ENCODE assay signal across 8 cellular contexts in genomic region chr11:57763568-57763967, GRCh38. TPM values are rescaled to one million over a fixed set of nuclear protein-coding genes. Genes with fewer than 3 reads are reported as not detected.
A peak's percentile ranks its signal among the peaks of the same experiment; 100 is the strongest.
DNase-seq lines count a peak whose midpoint lies in the region; ATAC-seq and TF ChIP-seq lines count a peak whose summit lies in the region.

No MANE protein-coding gene starts in this region.

- H3K4me3 Mint-ChIP-seq in Caco-2 (ENCODE audit: unreplicated experiment) (peak overlapping the region; percentile 96), nephron progenitor cell (peak overlapping the region; percentile 100)
- no peak overlapping the region for H3K4me3 Mint-ChIP-seq in activated T-helper 2 cell treated with anti-CD3 and anti-CD28 coated beads, Interferon-gamma antibody, Interleukin-2, Interleukin-4, amounts not matched to agents 10 μg/mL and 5 μg/mL and 100 μg/mL, durations not matched to agents 14 hours and 24 hours and 36 hours (ENCODE audit: low read depth)

- no peaks in the 10 kb centered on the region for H3K27me3 ChIP-seq in Caco-2 (replicated peaks; ENCODE audit: control insufficient read depth, insufficient read depth, low read length)

- TF ChIP-seq CTCF in Caco-2 (IDR thresholded peaks at IDR 0.05; ENCODE audit: insufficient read depth in 1 of 2, low read depth in 1 of 2, low read length in 1 of 2, severe bottlenecking in 1 of 2, unreplicated experiment in 1 of 2) = peak; percentile 35 to 49
- no peak for TF ChIP-seq CTCF in nephron progenitor cell (IDR thresholded peaks at IDR 0.05)

- H3K27me3 Mint-ChIP-seq in Caco-2 (ENCODE audit: insufficient read depth, unreplicated experiment) = no peaks in the 10 kb centered on the region
- H3K27me3 Mint-ChIP-seq in nephron progenitor cell (ENCODE audit: low read depth, poor library complexity) = no peaks in the 10 kb centered on the region
- H3K27me3 Mint-ChIP-seq in activated T-helper 2 cell treated with anti-CD3 and anti-CD28 coated beads, Interferon-gamma antibody, Interleukin-2, Interleukin-4, amounts not matched to agents 10 μg/mL and 5 μg/mL and 100 μg/mL, durations not matched to agents 14 hours and 24 hours and 36 hours (ENCODE audit: low read depth) = no peaks in the 10 kb centered on the region

- POLR2A ChIA-PET in Caco-2 (lab: Charles Lee) = interaction anchor here (0.5 to 6.8 kb wide), 4 partner anchors 15 to 36 kb away, joined by 5 to 118 read pairs (median 33); no protein-coding TSS in a partner anchor

- intact Hi-C loops in Caco-2 (cut with micrococcal nuclease; ENCODE audit: unreplicated experiment) = no loop called here
- intact Hi-C loops in activated T-helper 2 cell treated with anti-CD3 and anti-CD28 coated beads, Interferon-gamma antibody, Interleukin-2, Interleukin-4, amounts not matched to agents 10 μg/mL and 5 μg/mL and 100 μg/mL, durations not matched to agents 14 hours and 24 hours and 36 hours (cut with micrococcal nuclease) = no loop called here

- H3K4me1 Mint-ChIP-seq in Caco-2 (ENCODE audit: low read depth, unreplicated experiment) (peaks cover 29% of the 10 kb centered on the region), nephron progenitor cell (peaks cover 33% of the 10 kb centered on the region)
- H3K4me1 Mint-ChIP-seq in activated T-helper 2 cell treated with anti-CD3 and anti-CD28 coated beads, Interferon-gamma antibody, Interleukin-2, Interleukin-4, amounts not matched to agents 10 μg/mL and 5 μg/mL and 100 μg/mL, durations not matched to agents 14 hours and 24 hours and 36 hours (ENCODE audit: low read depth) = peaks cover 15% of the 10 kb centered on the region

- TSS peak; percentile 49 for BruUV-seq in Caco-2 (replicated peaks; lab: Mats Ljungman, UMichigan)

- H3K9me3 Mint-ChIP-seq in Caco-2 (ENCODE audit: unreplicated experiment) = no peaks in the 10 kb centered on the region
- H3K9me3 Mint-ChIP-seq in nephron progenitor cell = peaks cover 17% of the 10 kb centered on the region
- no peaks in the 10 kb centered on the region for H3K9me3 Mint-ChIP-seq in activated T-helper 2 cell treated with anti-CD3 and anti-CD28 coated beads, Interferon-gamma antibody, Interleukin-2, Interleukin-4, amounts not matched to agents 10 μg/mL and 5 μg/mL and 100 μg/mL, durations not matched to agents 14 hours and 24 hours and 36 hours

- H3K4me3 ChIP-seq in Caco-2 (ENCODE audit: low read depth, low read length) = peak overlapping the region; percentile 84

- CTCF ChIA-PET in Caco-2 (lab: Charles Lee) = interaction anchor here (0.9 to 4.0 kb wide), 4 partner anchors 12 to 37 kb away, joined by 3 to 79 read pairs (median 8); partner anchors contain the start of gene BTBD18

- peak in 1 of 2 experiments; percentile 53 for DNase-seq in Caco-2
- peak; percentile 39 for DNase-seq in OCI-M1 (lab: John Stamatoyannopoulos, UW)
- DNase-seq in nephron progenitor cell = no peak
- no peak for DNase-seq in activated T-helper 2 cell treated with anti-CD3 and anti-CD28 coated beads, Interferon-gamma antibody, Interleukin-2, Interleukin-4, amounts not matched to agents 10 μg/mL and 5 μg/mL and 100 μg/mL, durations not matched to agents 14 hours and 24 hours and 36 hours (ENCODE audit: low spot score)
- no peak for DNase-seq in stimulated activated CD4-positive, alpha-beta T cell treated with anti-CD3 and anti-CD28 coated beads, Interleukin-1b, Interleukin-23, amount 100 ng/mL, for 48 hours

- H3K27ac Mint-ChIP-seq in Caco-2 (ENCODE audit: unreplicated experiment) (peak overlapping the region; percentile 98), nephron progenitor cell (peak overlapping the region; percentile 80)
- H3K27ac Mint-ChIP-seq in activated T-helper 2 cell treated with anti-CD3 and anti-CD28 coated beads, Interferon-gamma antibody, Interleukin-2, Interleukin-4, amounts not matched to agents 10 μg/mL and 5 μg/mL and 100 μg/mL, durations not matched to agents 14 hours and 24 hours and 36 hours = no peak overlapping the region

- no peaks in the 10 kb centered on the region for H3K36me3 ChIP-seq in Caco-2 (ENCODE audit: control insufficient read depth, insufficient read depth, low read length)

- ATAC-seq in esophagus mucosa = peak; percentile 56
- no peak for ATAC-seq in GM18519 (IDR thresholded peaks at IDR 0.05; ENCODE audit: low FRiP score, unreplicated experiment)
- no peak for ATAC-seq in HG03571 (IDR thresholded peaks at IDR 0.05; ENCODE audit: unreplicated experiment)

- peaks cover 23% of the 10 kb centered on the region for H3K36me3 Mint-ChIP-seq in Caco-2 (ENCODE audit: insufficient read depth, unreplicated experiment)
- H3K36me3 Mint-ChIP-seq in nephron progenitor cell (ENCODE audit: low read depth) = peaks cover 33% of the 10 kb centered on the region
- H3K36me3 Mint-ChIP-seq in activated T-helper 2 cell treated with anti-CD3 and anti-CD28 coated beads, Interferon-gamma antibody, Interleukin-2, Interleukin-4, amounts not matched to agents 10 μg/mL and 5 μg/mL and 100 μg/mL, durations not matched to agents 14 hours and 24 hours and 36 hours (ENCODE audit: low read depth) = no peaks in the 10 kb centered on the region

- H3K4me1 ChIP-seq in Caco-2 = peaks cover 31% of the 10 kb centered on the region

- no peaks in the 10 kb centered on the region for H3K9me3 ChIP-seq in Caco-2

RNA-seq across cellular contexts. Expression of gene CTNND1, which starts 2.0 kb away (rescaled TPM):
- total RNA-seq in Caco-2 (2022) (223 and 225 TPM in 2 replicates), esophagus mucosa (323 TPM)
- 6.2 and 7.5 TPM in 2 replicates for total RNA-seq in activated T-helper 2 cell treated with anti-CD3 and anti-CD28 coated beads, Interferon-gamma antibody, Interleukin-2, Interleukin-4, amounts not matched to agents 10 μg/mL and 5 μg/mL and 100 μg/mL, durations not matched to agents 14 hours and 24 hours and 36 hours

RNA-seq across cellular contexts. Expression of gene BTBD18, which starts 11.9 kb away (rescaled TPM):
- total RNA-seq in Caco-2 (2022) = not detected in 2 replicates
- not detected for total RNA-seq in esophagus mucosa
- total RNA-seq in activated T-helper 2 cell treated with anti-CD3 and anti-CD28 coated beads, Interferon-gamma antibody, Interleukin-2, Interleukin-4, amounts not matched to agents 10 μg/mL and 5 μg/mL and 100 μg/mL, durations not matched to agents 14 hours and 24 hours and 36 hours = not detected in 2 replicates

RNA-seq across cellular contexts. Expression of gene SELENOH, which starts 22.3 kb away (rescaled TPM):
- 174 and 175 TPM in 2 replicates for total RNA-seq in Caco-2 (2022)
- total RNA-seq in esophagus mucosa = 120 TPM
- 179 and 183 TPM in 2 replicates for total RNA-seq in activated T-helper 2 cell treated with anti-CD3 and anti-CD28 coated beads, Interferon-gamma antibody, Interleukin-2, Interleukin-4, amounts not matched to agents 10 μg/mL and 5 μg/mL and 100 μg/mL, durations not matched to agents 14 hours and 24 hours and 36 hours

RNA-seq across cellular contexts. Expression of gene TMX2, which starts 51.2 kb away (rescaled TPM):
- total RNA-seq in Caco-2 (2022) (150 and 152 TPM in 2 replicates), esophagus mucosa (60.2 TPM)
- 74.6 and 80.0 TPM in 2 replicates for total RNA-seq in activated T-helper 2 cell treated with anti-CD3 and anti-CD28 coated beads, Interferon-gamma antibody, Interleukin-2, Interleukin-4, amounts not matched to agents 10 μg/mL and 5 μg/mL and 100 μg/mL, durations not matched to agents 14 hours and 24 hours and 36 hours

RNA-seq across cellular contexts. Expression of gene MED19, which starts 51.6 kb away (rescaled TPM):
- total RNA-seq in Caco-2 (2022) (29.2 and 29.7 TPM in 2 replicates), esophagus mucosa (12.8 TPM)
- total RNA-seq in activated T-helper 2 cell treated with anti-CD3 and anti-CD28 coated beads, Interferon-gamma antibody, Interleukin-2, Interleukin-4, amounts not matched to agents 10 μg/mL and 5 μg/mL and 100 μg/mL, durations not matched to agents 14 hours and 24 hours and 36 hours = 13.0 and 14.1 TPM in 2 replicates

Comparison
In these comparisons a context has a peak if more than half of its experiments do, and no peak if none do; other contexts are left out.
1. RNA of gene CTNND1, which starts 2.0 kb away (total RNA-seq): 323 TPM in esophagus mucosa (single experiment) and 223 to 225 TPM in Caco-2; 6.2 to 7.5 TPM in activated T-helper 2 cell treated with anti-CD3 and anti-CD28 coated beads, Interferon-gamma antibody, Interleukin-2, Interleukin-4, amounts not matched to agents 10 μg/mL and 5 μg/mL and 100 μg/mL, durations not matched to agents 14 hours and 24 hours and 36 hours; every median in the first group is over 10 times any median in the second.